In genomic region chr2:126952216-126952615, GRCh38 we compare ENCODE assay signal across 22 cellular contexts. TPM values are rescaled to one million over a fixed set of nuclear protein-coding genes. Genes with fewer than 3 reads are reported as not detected.
A peak's percentile ranks its signal among the peaks of the same experiment; 100 is the strongest.
DNase-seq lines count a peak whose midpoint lies in the region; ATAC-seq, FAIRE-seq and TF ChIP-seq lines count a peak whose summit lies in the region.
"Had no signal": no experiment of that assay in that cellular context is flagged by ENCODE, and none has a peak within 500 bp of the region (broad histone marks: within the 10 kb centered on the region; RNA-seq: fewer than 3 reads in every experiment).

No MANE protein-coding gene starts in this region.

- H3K27me3 ChIP-seq in bronchial epithelial cell (ENCODE audit: control insufficient read depth, insufficient read depth, low read length): no peaks in the 10 kb centered on the region
- H3K27me3 ChIP-seq: BE2C; BLaER1 treated with 17β-estradiol and CSF1 and Interleukin-3, amounts not matched to agents 10 nM and 100 nM had no signal

- DNase-seq in COLO829 (ENCODE audit: low spot score) (peak; percentile 64), bronchial epithelial cell (ENCODE audit: low read depth) (peak; percentile 2), fibroblast of pulmonary artery (ENCODE audit: low read depth) (peak; percentile 8), renal cortical epithelial cell (ENCODE audit: low read depth) (peak; percentile 94), hepatic stellate cell (ENCODE audit: low spot score) (no peak), DMS79 treated with DMSO at 0.1 percent for 48 hours (lab: John Stamatoyannopoulos, UW) (no peak)
- DNase-seq: BE2C; Calu3; CD4-positive, alpha-beta T cell; CD8-positive, alpha-beta memory T cell; COR-L47; DMS53; DND-41; GOT3; HFFc6 had no signal

- FAIRE-seq in bronchial epithelial cell (lab: Jason Lieb, UNC): no peak
- FAIRE-seq: A204.1, G401.6, GM12892, H54 had no signal

- TF ChIP-seq CTCF in bronchial epithelial cell (IDR thresholded peaks at IDR 0.05; ENCODE audit: insufficient read depth, low read length, severe bottlenecking) (no peak), fibroblast of pulmonary artery (IDR thresholded peaks at IDR 0.05; ENCODE audit: low read length, missing control alignments) (no peak)

- no peaks in the 10 kb centered on the region for H3K36me3 ChIP-seq in bronchial epithelial cell (ENCODE audit: control insufficient read depth, insufficient read depth, low read length)
- H3K36me3 ChIP-seq: BE2C; BLaER1 treated with 17β-estradiol and CSF1 and Interleukin-3, amounts not matched to agents 10 nM and 100 nM; HAP-1 had no signal

- no peak for ATAC-seq in HG03139 (IDR thresholded peaks at IDR 0.05; ENCODE audit: unreplicated experiment)

- H3K4me3 ChIP-seq in bronchial epithelial cell (ENCODE audit: low read depth, low read length): no peak overlapping the region
- H3K4me3 ChIP-seq in fibroblast of pulmonary artery (replicated peaks; ENCODE audit: low read depth, low read length): no peak overlapping the region
- H3K4me3 ChIP-seq: BLaER1 treated with 17β-estradiol and CSF1 and Interleukin-3, amounts not matched to agents 10 nM and 100 nM; HAP-1 had no signal

RNA-seq across cellular contexts. Expression of gene TEX51, which starts 53.5 kb away (rescaled TPM):
- total RNA-seq in bronchial epithelial cell (not detected in 2 replicates), renal cortical epithelial cell (not detected in 2 replicates)
- total RNA-seq: Calu3; CD4-positive, alpha-beta T cell; CD8-positive, alpha-beta memory T cell; HFFc6 had no signal

Comparison
In these comparisons a context has a peak if more than half of its experiments do, and no peak if none do; other contexts are left out.
1. DNase-seq: peak in COLO829 (single experiment), bronchial epithelial cell (single experiment), fibroblast of pulmonary artery (single experiment) and renal cortical epithelial cell (single experiment); none in hepatic stellate cell (single experiment) and DMS79 treated with DMSO at 0.1 percent for 48 hours (single experiment).